Comparison of ENCODE assay signal across 13 cellular contexts in the genomic region with DNA sequence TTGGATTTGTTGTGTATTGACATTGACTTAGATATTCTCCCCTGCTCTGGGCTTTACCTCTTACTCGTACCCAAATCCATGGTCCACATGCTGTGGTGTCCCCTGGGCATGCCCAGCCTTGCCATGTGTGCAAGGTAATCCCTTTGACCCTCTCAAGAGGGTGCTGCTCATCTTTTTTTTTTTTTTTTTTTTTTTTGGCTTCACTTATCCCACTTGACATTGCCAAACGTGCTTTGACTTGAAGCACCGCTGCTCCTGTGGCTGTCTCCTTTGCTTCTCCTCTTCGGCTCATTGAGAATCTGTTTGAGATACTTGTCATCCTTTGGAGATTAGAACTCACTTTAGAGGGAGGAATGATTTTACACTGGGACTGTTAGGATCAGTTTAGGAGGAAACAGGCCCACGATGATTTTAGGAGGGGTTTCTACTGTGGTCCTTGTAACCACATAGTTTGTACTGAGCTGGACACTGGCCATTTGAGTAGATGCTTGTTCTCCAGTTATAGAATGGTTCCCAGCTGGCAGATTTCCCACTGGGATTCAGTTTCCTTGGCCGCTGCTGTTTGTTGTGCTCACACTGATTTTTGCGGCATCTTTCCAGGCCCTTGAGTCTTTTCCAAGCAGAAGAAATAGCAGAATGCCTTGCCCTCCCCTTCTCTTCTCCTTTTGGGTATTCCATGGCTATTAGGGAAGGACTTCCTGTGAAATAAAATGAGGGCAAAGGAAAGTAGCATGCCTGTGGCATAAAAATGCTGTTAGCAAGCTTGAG.
DNase-seq lines count a peak whose midpoint lies in the region; ATAC-seq and TF ChIP-seq lines count a peak whose summit lies in the region.
"Had no signal": no experiment of that assay in that cellular context is flagged by ENCODE, and none has a peak within 500 bp of the region (broad histone marks: within the 10 kb centered on the region; RNA-seq: fewer than 3 reads in every experiment).

No MANE protein-coding gene starts in this region.

- H3K27me3 ChIP-seq in GM23248 (replicated peaks; ENCODE audit: insufficient read depth) (no peaks in the 10 kb centered on the region), neural progenitor cell (no peaks in the 10 kb centered on the region)
- H3K27me3 ChIP-seq: suprapubic skin had no signal

- H3K36me3 ChIP-seq in GM23248 (ENCODE audit: low read depth) (no peaks in the 10 kb centered on the region), neural progenitor cell (no peaks in the 10 kb centered on the region)
- H3K36me3 ChIP-seq: suprapubic skin had no signal

- H3K9me2 ChIP-seq in GM23248 (ENCODE audit: insufficient read depth): no peaks in the 10 kb centered on the region

- peaks cover 31% of the 10 kb centered on the region for H3K4me1 Mint-ChIP-seq in neural progenitor cell

- H2AFZ ChIP-seq in GM23248 (no peak overlapping the region), neural progenitor cell (replicated peaks) (no peak overlapping the region)

- H3K27ac Mint-ChIP-seq in neural progenitor cell: no peak overlapping the region
- H3K27ac Mint-ChIP-seq: CD4-positive, alpha-beta T cell had no signal

- H4K20me1 ChIP-seq in GM23248 (ENCODE audit: insufficient read depth) (no peaks in the 10 kb centered on the region), neural progenitor cell (ENCODE audit: low read depth) (peaks cover 35% of the 10 kb centered on the region)

- H3K27me3 Mint-ChIP-seq in neural progenitor cell (ENCODE audit: insufficient read depth, low read depth): no peaks in the 10 kb centered on the region
- H3K27me3 Mint-ChIP-seq: CD4-positive, alpha-beta T cell had no signal

- H3K4me3 ChIP-seq in GM23248 (no peak overlapping the region), fibroblast of villous mesenchyme (ENCODE audit: low read depth, low read length) (no peak overlapping the region), neural progenitor cell (no peak overlapping the region)
- H3K4me3 ChIP-seq: suprapubic skin had no signal

- H3F3A ChIP-seq in GM23248 (ENCODE audit: insufficient read depth): no peaks in the 10 kb centered on the region
- peaks cover 6% of the 10 kb centered on the region for H3F3A ChIP-seq in neural progenitor cell (ENCODE audit: low read depth)

- in situ Hi-C loops in GM23248 (cut with MboI): no loop called here

- peaks cover 2% of the 10 kb centered on the region for H3K9me3 Mint-ChIP-seq in neural progenitor cell
- H3K9me3 Mint-ChIP-seq: CD4-positive, alpha-beta T cell had no signal

- H3K4me2 ChIP-seq in GM23248 (ENCODE audit: unreplicated experiment): no peak overlapping the region
- H3K4me2 ChIP-seq in neural progenitor cell: no peak overlapping the region

- H3K4me1 ChIP-seq in GM23248 (ENCODE audit: insufficient read depth) (no peaks in the 10 kb centered on the region), neural progenitor cell (peaks cover 23% of the 10 kb centered on the region)

- ATAC-seq in HG03432 (IDR thresholded peaks at IDR 0.05; ENCODE audit: unreplicated experiment) (no peak), GM21515 (IDR thresholded peaks at IDR 0.05; ENCODE audit: unreplicated experiment) (no peak)

- H3K4me3 Mint-ChIP-seq in neural progenitor cell: no peak overlapping the region
- H3K4me3 Mint-ChIP-seq: CD4-positive, alpha-beta T cell had no signal

- TF ChIP-seq CTCF in fibroblast of villous mesenchyme (IDR thresholded peaks at IDR 0.05; ENCODE audit: insufficient read depth, low read depth, low read length) (no peak), neural progenitor cell (IDR thresholded peaks at IDR 0.05) (no peak)

- WGBS in GM23248 (ENCODE audit: low coverage in 1 of 2, low lambda C conversion rate in 2 of 2, missing lambda C conversion rate in 2 of 2), 2 experiments: 31 to 42% methylated on average over 7 of the region's 7 CpGs

- H3K9me3 ChIP-seq in GM23248 (ENCODE audit: low read depth) (no peaks in the 10 kb centered on the region), neural progenitor cell (ENCODE audit: low read depth) (no peaks in the 10 kb centered on the region)
- H3K9me3 ChIP-seq: suprapubic skin had no signal

- H3K9ac ChIP-seq in GM23248 (no peak overlapping the region), neural progenitor cell (no peak overlapping the region)

- no peak overlapping the region for H3K27ac ChIP-seq in GM23248
- H3K27ac ChIP-seq in neural progenitor cell: no peak overlapping the region
- H3K27ac ChIP-seq: suprapubic skin had no signal

- peak; percentile 25 for DNase-seq in GM23248
- DNase-seq in NCI-H69 (lab: John Stamatoyannopoulos, UW): peak; percentile 88
- peak; percentile 12 for DNase-seq in fibroblast of villous mesenchyme (ENCODE audit: low read depth)
- peak; percentile 77 for DNase-seq in pons (ENCODE audit: low spot score)
- DNase-seq in NCI-H510A treated with DMSO at 0.1 percent for 48 hours (lab: John Stamatoyannopoulos, UW): no peak
- no peak for DNase-seq in neural progenitor cell (ENCODE audit: low spot score)
- DNase-seq: activated naive CD4-positive, alpha-beta T cell treated with Interleukin-2 at 50 U/mL for 16 hours; CD4-positive, alpha-beta T cell; NCI-H1048; SHP77 treated with DMSO at 0.1 percent for 48 hours had no signal

- no peaks in the 10 kb centered on the region for H3K36me3 Mint-ChIP-seq in neural progenitor cell

- H3K79me2 ChIP-seq in GM23248 (ENCODE audit: insufficient read depth): no peaks in the 10 kb centered on the region
- H3K79me2 ChIP-seq in neural progenitor cell (ENCODE audit: low read depth): no peaks in the 10 kb centered on the region

Comparison
In these comparisons a context has a peak if more than half of its experiments do, and no peak if none do; other contexts are left out.
1. DNase-seq: peak in GM23248 (single experiment), NCI-H69 (single experiment), fibroblast of villous mesenchyme (single experiment) and pons (single experiment); none in NCI-H510A treated with DMSO at 0.1 percent for 48 hours (single experiment) and neural progenitor cell (single experiment).